In genomic region chr11:111499483-111499882, GRCh38 we compare ENCODE assay signal across 36 cellular contexts. TPM values are rescaled to one million over a fixed set of nuclear protein-coding genes. Genes with fewer than 3 reads are reported as not detected.
"Had no signal": no experiment of that assay in that cellular context is flagged by ENCODE, and none has a peak within 500 bp of the region (broad histone marks: within the 10 kb centered on the region; RNA-seq: fewer than 3 reads in every experiment).

No MANE protein-coding gene starts in this region.

- H3K4me1 ChIP-seq: gastroesophageal sphincter, heart left ventricle, left lung, neural progenitor cell, parathyroid adenoma, suprapubic skin, transverse colon, upper lobe of right lung, vagina had no signal

- H3K27ac Mint-ChIP-seq: dendritic cell treated with granulocyte-macrophage colony-stimulating factor and Interleukin-4, amounts not matched to agents 40 ng/mL and 50 ng/mL, for 4 days; endodermal cell; naive thymus-derived CD4-positive, alpha-beta T cell; nephron; neural progenitor cell; progenitor cell of endocrine pancreas; stimulated activated naive CD8-positive, alpha-beta T cell treated with anti-CD3 and anti-CD28 coated beads, Interleukin-15, amount 100 ng/mL, for 72 hours had no signal

- H3K4me1 Mint-ChIP-seq: naive thymus-derived CD4-positive, alpha-beta T cell; nephron; neural progenitor cell; stimulated activated naive CD8-positive, alpha-beta T cell treated with anti-CD3 and anti-CD28 coated beads, Interleukin-15, amount 100 ng/mL, for 72 hours had no signal

- H3K36me3 Mint-ChIP-seq: naive thymus-derived CD4-positive, alpha-beta T cell; neural progenitor cell had no signal

- H3K4me3 Mint-ChIP-seq: dendritic cell treated with granulocyte-macrophage colony-stimulating factor and Interleukin-4, amounts not matched to agents 40 ng/mL and 50 ng/mL, for 4 days; endodermal cell; naive thymus-derived CD4-positive, alpha-beta T cell; nephron; neural progenitor cell; stimulated activated naive CD8-positive, alpha-beta T cell treated with anti-CD3 and anti-CD28 coated beads, Interleukin-15, amount 100 ng/mL, for 72 hours had no signal

- H3K9me3 Mint-ChIP-seq: dendritic cell treated with granulocyte-macrophage colony-stimulating factor and Interleukin-4, amounts not matched to agents 40 ng/mL and 50 ng/mL, for 4 days; endodermal cell; naive thymus-derived CD4-positive, alpha-beta T cell; nephron; neural progenitor cell; stimulated activated naive CD8-positive, alpha-beta T cell treated with anti-CD3 and anti-CD28 coated beads, Interleukin-15, amount 100 ng/mL, for 72 hours had no signal

- ATAC-seq: esophagus mucosa; gastroesophageal sphincter; heart left ventricle; left cardiac atrium; left lung; naive thymus-derived CD4-positive, alpha-beta T cell; sciatic nerve; stimulated activated naive CD8-positive, alpha-beta T cell treated with anti-CD3 and anti-CD28 coated beads, Interleukin-15, amount 100 ng/mL, for 72 hours; upper lobe of right lung had no signal

- H3K36me3 ChIP-seq: gastroesophageal sphincter, heart left ventricle, left lung, neural progenitor cell, suprapubic skin, transverse colon, upper lobe of right lung, vagina had no signal

- H3K27me3 ChIP-seq: foreskin keratinocyte, gastroesophageal sphincter, heart left ventricle, left lung, transverse colon, upper lobe of right lung, vagina had no signal

- H3K9me3 ChIP-seq: gastroesophageal sphincter, heart left ventricle, left lung, suprapubic skin, transverse colon, upper lobe of right lung, vagina had no signal

- H3K9ac ChIP-seq: neural progenitor cell, parathyroid adenoma had no signal

- H3K79me2 ChIP-seq: hepatocyte, parathyroid adenoma had no signal

- FAIRE-seq: islet of Langerhans had no signal

- H3K4me2 ChIP-seq: hepatocyte, neural progenitor cell, smooth muscle cell had no signal

- H2AFZ ChIP-seq: hepatocyte, neural progenitor cell, parathyroid adenoma had no signal

- H3K27ac ChIP-seq: epithelial cell of prostate, foreskin keratinocyte, gastroesophageal sphincter, heart left ventricle, hepatocyte, left lung, neural progenitor cell, parathyroid adenoma, suprapubic skin, transverse colon, upper lobe of right lung, vagina had no signal

- H3K27me3 Mint-ChIP-seq: dendritic cell treated with granulocyte-macrophage colony-stimulating factor and Interleukin-4, amounts not matched to agents 40 ng/mL and 50 ng/mL, for 4 days had no signal

- DNase-seq: effector CD8-positive, alpha-beta T cell; endodermal cell; foreskin keratinocyte; heart left ventricle; left cardiac atrium; left lung; mammary epithelial cell; mesendoderm; midbrain; naive thymus-derived CD4-positive, alpha-beta T cell; stimulated activated CD4-positive, alpha-beta T cell treated with anti-CD3 and anti-CD28 coated beads, Interleukin-12 subunit alpha, Interleukin-12 subunit beta, amount 100 ng/mL, for 4 hours; stimulated activated CD4-positive, alpha-beta T cell treated with anti-CD3 and anti-CD28 coated beads, Interleukin-1b, Interleukin-23, amount 100 ng/mL, for 48 hours; stimulated activated CD4-positive, alpha-beta T cell treated with anti-CD3 and anti-CD28 coated beads, Interleukin-4, amount 100 ng/mL, for 1 hour; stimulated activated CD8-positive, alpha-beta memory T cell treated with anti-CD3 and anti-CD28 coated beads, Interleukin-4, amount 100 ng/mL, for 48 hours; stimulated activated naive CD4-positive, alpha-beta T cell; stimulated activated naive CD8-positive, alpha-beta T cell treated with anti-CD3 and anti-CD28 coated beads, Interleukin-15, amount 100 ng/mL, for 72 hours; transverse colon; upper lobe of right lung had no signal

- H3K4me3 ChIP-seq: gastroesophageal sphincter, heart left ventricle, hepatocyte, left lung, neural progenitor cell, smooth muscle cell, suprapubic skin, transverse colon, upper lobe of right lung, vagina had no signal

RNA-seq across cellular contexts. Expression of gene BTG4, which starts 12.7 kb away (rescaled TPM):
- total RNA-seq: endodermal cell; esophagus mucosa; gastroesophageal sphincter; heart left ventricle; hepatocyte; left cardiac atrium; left lung; lower leg skin; mammary epithelial cell; mucosa of gallbladder; naive thymus-derived CD4-positive, alpha-beta T cell; osteoblast; progenitor cell of endocrine pancreas; sciatic nerve; smooth muscle cell; suprapubic skin; transverse colon; upper lobe of right lung; vagina had no signal
- polyA plus RNA-seq: heart left ventricle; hepatocyte; naive thymus-derived CD4-positive, alpha-beta T cell had no signal

RNA-seq across cellular contexts. Expression of gene HOATZ, which starts 15.1 kb away (rescaled TPM):
- total RNA-seq: esophagus mucosa; foreskin keratinocyte; gastroesophageal sphincter; heart left ventricle; hepatocyte; kidney epithelial cell; left cardiac atrium; lower leg skin; mammary epithelial cell; mucosa of gallbladder; naive thymus-derived CD4-positive, alpha-beta T cell; osteoblast; progenitor cell of endocrine pancreas; sciatic nerve; suprapubic skin; transverse colon; upper lobe of right lung; vagina had no signal
- polyA plus RNA-seq: foreskin keratinocyte; heart left ventricle; hepatocyte; mammary epithelial cell; naive thymus-derived CD4-positive, alpha-beta T cell had no signal
